ENCODE assay signal across 2 cellular contexts in genomic region chr5:77866198-77866597, GRCh38.
TF ChIP-seq lines count a peak whose summit lies in the region.

No MANE protein-coding gene starts in this region.

TF ChIP-seq in SK-N-SH, 30 proteins besides CTCF, POLR2A, EP300 and RAD21 (continued from another document):
- TF ChIP-seq ZBTB33 (IDR thresholded peaks at IDR 0.05; ENCODE audit: borderline replicate concordance, low read depth) (no peak), GATA2 (CRISPR knock-in tag; IDR thresholded peaks at IDR 0.05) (no peak), RXRA (IDR thresholded peaks at IDR 0.05; ENCODE audit: borderline replicate concordance, low read depth) (no peak), RFX5 (IDR thresholded peaks at IDR 0.05; ENCODE audit: low read length) (no peak), MXI1 (IDR thresholded peaks at IDR 0.05; ENCODE audit: low read depth, low read length) (no peak), POLR2AphosphoS5 (IDR thresholded peaks at IDR 0.05; ENCODE audit: low read depth, low read length) (no peak), TAF1 (IDR thresholded peaks at IDR 0.05; ENCODE audit: borderline replicate concordance, low read depth, low read length) (no peak), EZH2phosphoT487 (IDR thresholded peaks at IDR 0.05; ENCODE audit: borderline replicate concordance, low read depth) (no peak)
- TF ChIP-seq, protein P1, sequence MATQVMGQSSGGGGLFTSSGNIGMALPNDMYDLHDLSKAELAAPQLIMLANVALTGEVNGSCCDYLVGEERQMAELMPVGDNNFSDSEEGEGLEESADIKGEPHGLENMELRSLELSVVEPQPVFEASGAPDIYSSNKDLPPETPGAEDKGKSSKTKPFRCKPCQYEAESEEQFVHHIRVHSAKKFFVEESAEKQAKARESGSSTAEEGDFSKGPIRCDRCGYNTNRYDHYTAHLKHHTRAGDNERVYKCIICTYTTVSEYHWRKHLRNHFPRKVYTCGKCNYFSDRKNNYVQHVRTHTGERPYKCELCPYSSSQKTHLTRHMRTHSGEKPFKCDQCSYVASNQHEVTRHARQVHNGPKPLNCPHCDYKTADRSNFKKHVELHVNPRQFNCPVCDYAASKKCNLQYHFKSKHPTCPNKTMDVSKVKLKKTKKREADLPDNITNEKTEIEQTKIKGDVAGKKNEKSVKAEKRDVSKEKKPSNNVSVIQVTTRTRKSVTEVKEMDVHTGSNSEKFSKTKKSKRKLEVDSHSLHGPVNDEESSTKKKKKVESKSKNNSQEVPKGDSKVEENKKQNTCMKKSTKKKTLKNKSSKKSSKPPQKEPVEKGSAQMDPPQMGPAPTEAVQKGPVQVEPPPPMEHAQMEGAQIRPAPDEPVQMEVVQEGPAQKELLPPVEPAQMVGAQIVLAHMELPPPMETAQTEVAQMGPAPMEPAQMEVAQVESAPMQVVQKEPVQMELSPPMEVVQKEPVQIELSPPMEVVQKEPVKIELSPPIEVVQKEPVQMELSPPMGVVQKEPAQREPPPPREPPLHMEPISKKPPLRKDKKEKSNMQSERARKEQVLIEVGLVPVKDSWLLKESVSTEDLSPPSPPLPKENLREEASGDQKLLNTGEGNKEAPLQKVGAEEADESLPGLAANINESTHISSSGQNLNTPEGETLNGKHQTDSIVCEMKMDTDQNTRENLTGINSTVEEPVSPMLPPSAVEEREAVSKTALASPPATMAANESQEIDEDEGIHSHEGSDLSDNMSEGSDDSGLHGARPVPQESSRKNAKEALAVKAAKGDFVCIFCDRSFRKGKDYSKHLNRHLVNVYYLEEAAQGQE (IDR thresholded peaks at IDR 0.05; ENCODE audit: low read depth, low read length) = no peak

TF ChIP-seq in SK-N-SH treated with all-trans-retinoic acid at 6 μM for 48 hours, 23 proteins besides CTCF, POLR2A, EP300 and RAD21 (continued from another document):
- TF ChIP-seq CSRNP3 (CRISPR knock-in tag; IDR thresholded peaks at IDR 0.05) (no peak), ARNTL (CRISPR knock-in tag; IDR thresholded peaks at IDR 0.05; ENCODE audit: borderline replicate concordance, low read depth) (no peak), CREB5 (CRISPR knock-in tag; IDR thresholded peaks at IDR 0.05; ENCODE audit: low read depth) (no peak), ZFP30 (CRISPR knock-in tag; IDR thresholded peaks at IDR 0.05) (no peak), SNAI2 (CRISPR knock-in tag; IDR thresholded peaks at IDR 0.05) (no peak), ISL1 (CRISPR knock-in tag; IDR thresholded peaks at IDR 0.05) (no peak), PPARA (CRISPR knock-in tag; IDR thresholded peaks at IDR 0.05; ENCODE audit: borderline replicate concordance) (no peak)
- TF ChIP-seq, protein P2, sequence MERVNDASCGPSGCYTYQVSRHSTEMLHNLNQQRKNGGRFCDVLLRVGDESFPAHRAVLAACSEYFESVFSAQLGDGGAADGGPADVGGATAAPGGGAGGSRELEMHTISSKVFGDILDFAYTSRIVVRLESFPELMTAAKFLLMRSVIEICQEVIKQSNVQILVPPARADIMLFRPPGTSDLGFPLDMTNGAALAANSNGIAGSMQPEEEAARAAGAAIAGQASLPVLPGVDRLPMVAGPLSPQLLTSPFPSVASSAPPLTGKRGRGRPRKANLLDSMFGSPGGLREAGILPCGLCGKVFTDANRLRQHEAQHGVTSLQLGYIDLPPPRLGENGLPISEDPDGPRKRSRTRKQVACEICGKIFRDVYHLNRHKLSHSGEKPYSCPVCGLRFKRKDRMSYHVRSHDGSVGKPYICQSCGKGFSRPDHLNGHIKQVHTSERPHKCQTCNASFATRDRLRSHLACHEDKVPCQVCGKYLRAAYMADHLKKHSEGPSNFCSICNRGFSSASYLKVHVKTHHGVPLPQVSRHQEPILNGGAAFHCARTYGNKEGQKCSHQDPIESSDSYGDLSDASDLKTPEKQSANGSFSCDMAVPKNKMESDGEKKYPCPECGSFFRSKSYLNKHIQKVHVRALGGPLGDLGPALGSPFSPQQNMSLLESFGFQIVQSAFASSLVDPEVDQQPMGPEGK (CRISPR knock-in tag; IDR thresholded peaks at IDR 0.05; ENCODE audit: borderline replicate concordance) = no peak
